8 cellular contexts compared by ENCODE assay signal in the genomic region with DNA sequence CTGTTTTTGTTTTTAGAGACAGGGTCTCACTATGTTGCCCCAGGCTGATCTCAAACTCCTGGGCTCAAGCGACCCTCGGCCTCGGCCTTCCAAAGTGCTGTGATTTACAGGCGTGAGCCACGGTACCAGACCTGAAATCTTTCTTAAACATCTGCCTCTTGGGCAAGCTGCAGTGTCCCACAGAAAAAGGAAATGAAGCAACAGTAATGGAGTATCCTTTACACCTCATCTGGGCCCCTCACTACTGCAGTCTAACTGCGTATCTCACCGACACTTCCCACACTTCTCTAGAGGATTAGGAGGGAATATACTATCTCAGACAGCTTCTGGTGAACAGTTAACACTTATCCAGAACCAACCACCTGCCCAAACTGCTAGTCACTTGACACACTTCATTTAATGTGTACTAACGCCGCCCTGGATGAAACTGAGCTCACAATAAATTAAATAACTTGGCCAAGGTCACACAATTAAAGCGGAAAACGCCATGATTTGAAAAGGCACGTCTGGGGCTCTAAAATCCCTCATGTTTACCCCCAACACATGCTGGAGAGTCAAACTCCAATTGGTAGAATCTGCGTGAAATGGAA. TPM values are rescaled to one million over a fixed set of nuclear protein-coding genes. Genes with fewer than 3 reads are reported as not detected.
A peak's percentile ranks its signal among the peaks of the same experiment; 100 is the strongest.
DNase-seq lines count a peak whose midpoint lies in the region; ATAC-seq and TF ChIP-seq lines count a peak whose summit lies in the region.

No MANE protein-coding gene starts in this region.

- H3K9ac ChIP-seq in endocrine pancreas (ENCODE audit: control insufficient read depth, insufficient read depth, low read length) (peak overlapping the region; percentile 74), neural progenitor cell (peak overlapping the region; percentile 89)

- H3K27me3 Mint-ChIP-seq in neural progenitor cell (ENCODE audit: insufficient read depth, low read depth) = peaks cover 3% of the 10 kb centered on the region

- H3K4me2 ChIP-seq in neural progenitor cell = peak overlapping the region; percentile 93

- H3K36me3 ChIP-seq in SJCRH30 (peaks cover 3% of the 10 kb centered on the region; the same call in 1 of the 2 replicates), endocrine pancreas (ENCODE audit: control insufficient read depth, insufficient read depth, low read length) (no peaks in the 10 kb centered on the region), neural progenitor cell (no peaks in the 10 kb centered on the region)

- H3K4me3 Mint-ChIP-seq in neural progenitor cell = peak overlapping the region; percentile 92

- H2AFZ ChIP-seq in neural progenitor cell (replicated peaks) = no peak overlapping the region

- peaks cover 27% of the 10 kb centered on the region for H3K4me1 Mint-ChIP-seq in neural progenitor cell

- peaks cover 60% of the 10 kb centered on the region for H3K79me2 ChIP-seq in neural progenitor cell (ENCODE audit: low read depth)

- peaks cover 13% of the 10 kb centered on the region for H3K4me1 ChIP-seq in SJCRH30
- H3K4me1 ChIP-seq in endocrine pancreas (ENCODE audit: control insufficient read depth, insufficient read depth, low read length) = peaks cover 12% of the 10 kb centered on the region
- peaks cover 18% of the 10 kb centered on the region for H3K4me1 ChIP-seq in neural progenitor cell

- no peaks in the 10 kb centered on the region for H3K9me3 Mint-ChIP-seq in neural progenitor cell

- H3F3A ChIP-seq in neural progenitor cell (ENCODE audit: low read depth) = peaks cover 7% of the 10 kb centered on the region

- H3K27ac ChIP-seq in SJCRH30 (peak overlapping the region; percentile 97), neural progenitor cell (no peak overlapping the region)

- H4K20me1 ChIP-seq in neural progenitor cell (ENCODE audit: low read depth) = peaks cover 32% of the 10 kb centered on the region

- no peak for ATAC-seq in GM21717 (IDR thresholded peaks at IDR 0.05; ENCODE audit: unreplicated experiment)

- H3K4me3 ChIP-seq in SJCRH30 = peak overlapping the region; percentile 87
- peak overlapping the region; percentile 95 for H3K4me3 ChIP-seq in endocrine pancreas (ENCODE audit: control insufficient read depth, insufficient read depth, low read length)
- H3K4me3 ChIP-seq in neural progenitor cell = peak overlapping the region; percentile 81

- DNase-seq in activated effector memory CD4-positive, alpha-beta T cell treated with anti-CD3 and anti-CD28 coated beads, Interleukin-2, amount 50 U/mL, for 16 hours = peak; percentile 71
- no peak for DNase-seq in activated effector memory CD4-positive, alpha-beta T cell treated with Interleukin-2 at 50 U/mL for 16 hours
- peak in 1 of 2 experiments; percentile 47 for DNase-seq in SJCRH30
- DNase-seq in neural progenitor cell (ENCODE audit: low spot score) = no peak
- DNase-seq in activated CD4-positive, CD25-positive, alpha-beta regulatory T cell (lab: John Stamatoyannopoulos, UW) = no peak
- DNase-seq in ecto neural progenitor cell (ENCODE audit: low spot score) = no peak

- H3K9me3 ChIP-seq in SJCRH30 (replicated peaks) (no peaks in the 10 kb centered on the region), endocrine pancreas (ENCODE audit: control insufficient read depth, low read length) (no peaks in the 10 kb centered on the region), neural progenitor cell (ENCODE audit: low read depth) (no peaks in the 10 kb centered on the region)

- peak overlapping the region; percentile 100 for H3K27ac Mint-ChIP-seq in neural progenitor cell

- no peaks in the 10 kb centered on the region for H3K36me3 Mint-ChIP-seq in neural progenitor cell

- no peak for TF ChIP-seq CTCF in neural progenitor cell (IDR thresholded peaks at IDR 0.05)

- H3K27me3 ChIP-seq in SJCRH30 = no peaks in the 10 kb centered on the region
- H3K27me3 ChIP-seq in endocrine pancreas (ENCODE audit: control insufficient read depth, insufficient read depth, low read length) = no peaks in the 10 kb centered on the region
- peaks cover 5% of the 10 kb centered on the region for H3K27me3 ChIP-seq in neural progenitor cell

RNA-seq across cellular contexts. Expression of a gene that starts 1.0 kb away (rescaled TPM):
- total RNA-seq in SJCRH30 (2014; rRNA removed; shearing (Covaris generic)) = 306 and 322 TPM in 2 replicates
- total RNA-seq in neural progenitor cell (ENCODE audit: low replicate concordance) = 212 and 292 TPM in 2 replicates
